22 cellular contexts compared by ENCODE assay signal in genomic region chr3:96991812-96992211, GRCh38.
DNase-seq lines count a peak whose midpoint lies in the region; ATAC-seq, FAIRE-seq and TF ChIP-seq lines count a peak whose summit lies in the region.
"Had no signal": no experiment of that assay in that cellular context is flagged by ENCODE, and none has a peak within 500 bp of the region (broad histone marks: within the 10 kb centered on the region; RNA-seq: fewer than 3 reads in every experiment).

No MANE protein-coding gene starts in this region.

- H3K4ac ChIP-seq in trophoblast cell (ENCODE audit: low read depth, low read length) = no peak overlapping the region

- H3K36me3 ChIP-seq in GM23248 (ENCODE audit: low read depth) (no peaks in the 10 kb centered on the region), rectal smooth muscle tissue (ENCODE audit: control insufficient read depth, insufficient read depth, low read length) (no peaks in the 10 kb centered on the region), trophoblast cell (ENCODE audit: control insufficient read depth in 1 of 2, insufficient read depth in 2 of 2, low read length in 2 of 2) (no peaks in the 10 kb centered on the region), pancreas (no peaks in the 10 kb centered on the region)
- H3K36me3 ChIP-seq in effector memory CD4-positive, alpha-beta T cell (ENCODE audit: control insufficient read depth, insufficient read depth, low read length) = no peaks in the 10 kb centered on the region
- H3K36me3 ChIP-seq: BLaER1 had no signal

- WGBS in GM23248 (ENCODE audit: low coverage in 1 of 2, low lambda C conversion rate in 2 of 2, missing lambda C conversion rate in 2 of 2), 2 experiments = 0 to 8% methylated on average over 3 of the region's 3 CpGs
- WGBS in trophoblast cell (ENCODE audit: extremely low coverage, insufficient coverage, insufficient read length) = no CpG with 5 or more reads among the region's 3 CpGs
- 26 to 40% methylated on average over 3 of the region's 3 CpGs for WGBS in pancreas, 2 donors

- no peaks in the 10 kb centered on the region for H3K9me2 ChIP-seq in GM23248 (ENCODE audit: insufficient read depth)

- H2BK120ac ChIP-seq in trophoblast cell (ENCODE audit: insufficient read depth, low read length, poor library complexity) = no peak overlapping the region

- H3K4me2 ChIP-seq in GM23248 (ENCODE audit: unreplicated experiment) (no peak overlapping the region), trophoblast cell (ENCODE audit: low read length) (no peak overlapping the region)
- H3K4me2 ChIP-seq: A549, BLaER1, KMS-11 had no signal

- H2AK5ac ChIP-seq in trophoblast cell (ENCODE audit: low read length) = no peak overlapping the region

- H4K20me1 ChIP-seq in GM23248 (ENCODE audit: insufficient read depth) = no peaks in the 10 kb centered on the region
- H4K20me1 ChIP-seq: BLaER1 had no signal

- no peak overlapping the region for H3K23ac ChIP-seq in trophoblast cell (ENCODE audit: low read length)

- no peak for ATAC-seq in pancreas
- ATAC-seq: A549 had no signal

- H3K79me2 ChIP-seq in GM23248 (ENCODE audit: insufficient read depth) (no peaks in the 10 kb centered on the region), trophoblast cell (ENCODE audit: control insufficient read depth, insufficient read depth, low read length, poor library complexity) (no peaks in the 10 kb centered on the region)

- no peak overlapping the region for H2BK5ac ChIP-seq in trophoblast cell (ENCODE audit: low read depth, low read length, poor library complexity)

- no peak overlapping the region for H3K9ac ChIP-seq in GM23248
- H3K9ac ChIP-seq in rectal smooth muscle tissue (ENCODE audit: low read length) = no peak overlapping the region
- no peak overlapping the region for H3K9ac ChIP-seq in trophoblast cell (ENCODE audit: low read length)
- H3K9ac ChIP-seq: BLaER1, KMS-11 had no signal

- TF ChIP-seq CTCF in fibroblast of villous mesenchyme (IDR thresholded peaks at IDR 0.05; ENCODE audit: insufficient read depth, low read depth, low read length) (no peak), pancreas (IDR thresholded peaks at IDR 0.05) (no peak)

- no peaks in the 10 kb centered on the region for H3K9me3 ChIP-seq in GM23248 (ENCODE audit: low read depth)
- H3K9me3 ChIP-seq in trophoblast cell (ENCODE audit: insufficient read depth, low read depth, low read length) = no peaks in the 10 kb centered on the region
- H3K9me3 ChIP-seq in pancreas = no peaks in the 10 kb centered on the region
- H3K9me3 ChIP-seq in effector memory CD4-positive, alpha-beta T cell (ENCODE audit: control insufficient read depth, low read length) = no peaks in the 10 kb centered on the region
- H3K9me3 ChIP-seq: A549, BLaER1 had no signal

- H3K4me1 ChIP-seq in GM23248 (ENCODE audit: insufficient read depth) (no peaks in the 10 kb centered on the region), rectal smooth muscle tissue (ENCODE audit: control insufficient read depth, insufficient read depth, low read length) (peaks cover 19% of the 10 kb centered on the region), trophoblast cell (ENCODE audit: control insufficient read depth in 1 of 2, insufficient read depth in 2 of 2, low read length in 2 of 2) (no peaks in the 10 kb centered on the region), pancreas (no peaks in the 10 kb centered on the region)
- H3K4me1 ChIP-seq in effector memory CD4-positive, alpha-beta T cell (ENCODE audit: control insufficient read depth, insufficient read depth, low read length, poor library complexity, severe bottlenecking) = no peaks in the 10 kb centered on the region
- H3K4me1 ChIP-seq: A549, BLaER1 had no signal

- no peak for FAIRE-seq in pancreas (lab: Jason Lieb, UNC)
- FAIRE-seq: A549, GM12891, GM18507, H1 had no signal

- DNase-seq in GM23248 (peak; percentile 0), NCI-H524 (lab: John Stamatoyannopoulos, UW) (peak; percentile 80 to 96), fibroblast of villous mesenchyme (ENCODE audit: low read depth) (peak; percentile 42), trophoblast cell (no peak), pancreas (no peak)
- DNase-seq in effector memory CD4-positive, alpha-beta T cell = no peak
- DNase-seq: CD4-positive, alpha-beta memory T cell; DMS53; EL; NCI-H1417; NCI-H187; NCI-H345; OCI-M1; SHP77 had no signal

- intact Hi-C loops in pancreas (cut with DNase I) = no loop called here

- H3K4me3 ChIP-seq in GM23248 (no peak overlapping the region), fibroblast of villous mesenchyme (ENCODE audit: low read depth, low read length) (no peak overlapping the region), rectal smooth muscle tissue (ENCODE audit: low read length) (no peak overlapping the region), trophoblast cell (ENCODE audit: low read depth, low read length) (no peak overlapping the region), pancreas (no peak overlapping the region)
- H3K4me3 ChIP-seq in effector memory CD4-positive, alpha-beta T cell (ENCODE audit: insufficient read depth, low read depth, low read length, poor library complexity, severe bottlenecking) = no peak overlapping the region
- H3K4me3 ChIP-seq: A549, BLaER1, SK-N-MC had no signal

- H3K27ac ChIP-seq in GM23248 = no peak overlapping the region
- peak overlapping the region; percentile 38 for H3K27ac ChIP-seq in rectal smooth muscle tissue (ENCODE audit: low read depth, low read length)
- no peak overlapping the region for H3K27ac ChIP-seq in trophoblast cell (ENCODE audit: low read depth, low read length)
- H3K27ac ChIP-seq in pancreas = no peak overlapping the region
- H3K27ac ChIP-seq in effector memory CD4-positive, alpha-beta T cell (ENCODE audit: insufficient read depth, low read length, poor library complexity, severe bottlenecking) = no peak overlapping the region
- H3K27ac ChIP-seq: A549, BLaER1, KMS-11, SK-N-MC had no signal

- no peak overlapping the region for H2BK12ac ChIP-seq in trophoblast cell (ENCODE audit: low read length)

- H3K14ac ChIP-seq in trophoblast cell (ENCODE audit: low read length) = no peak overlapping the region

- no peak overlapping the region for H2AFZ ChIP-seq in GM23248
- H2AFZ ChIP-seq in trophoblast cell (ENCODE audit: insufficient read depth, low read length, poor library complexity) = no peak overlapping the region

- H3F3A ChIP-seq in GM23248 (ENCODE audit: insufficient read depth) = no peaks in the 10 kb centered on the region

- no peaks in the 10 kb centered on the region for H3K79me1 ChIP-seq in trophoblast cell (ENCODE audit: low read length)

- in situ Hi-C loops in GM23248 (cut with MboI) = no loop called here

- H3K27me3 ChIP-seq in GM23248 (replicated peaks; ENCODE audit: insufficient read depth) (no peaks in the 10 kb centered on the region), rectal smooth muscle tissue (ENCODE audit: control insufficient read depth, insufficient read depth, low read length) (no peaks in the 10 kb centered on the region), trophoblast cell (ENCODE audit: insufficient read depth, low read length) (no peaks in the 10 kb centered on the region), pancreas (no peaks in the 10 kb centered on the region)
- no peaks in the 10 kb centered on the region for H3K27me3 ChIP-seq in effector memory CD4-positive, alpha-beta T cell (replicated peaks; ENCODE audit: control insufficient read depth, insufficient read depth, low read length, poor library complexity, severe bottlenecking)
- H3K27me3 ChIP-seq: BLaER1 had no signal

- H4K12ac ChIP-seq in trophoblast cell (ENCODE audit: low read depth, low read length) = no peak overlapping the region

- no peak overlapping the region for H3K18ac ChIP-seq in trophoblast cell (ENCODE audit: low read length)

- H4K8ac ChIP-seq in trophoblast cell (ENCODE audit: low read depth, low read length) = no peak overlapping the region

- H4K91ac ChIP-seq in trophoblast cell (ENCODE audit: low read depth, low read length) = no peak overlapping the region

Comparison
In these comparisons a context has a peak if more than half of its experiments do, and no peak if none do; other contexts are left out.
1. DNase-seq: peak in GM23248 (single experiment), NCI-H524 (2 of 2) and fibroblast of villous mesenchyme (single experiment); none in trophoblast cell (0 of 2), pancreas (0 of 6) and effector memory CD4-positive, alpha-beta T cell (0 of 3).